Comparison of ENCODE assay signal across 10 cellular contexts in the genomic region with DNA sequence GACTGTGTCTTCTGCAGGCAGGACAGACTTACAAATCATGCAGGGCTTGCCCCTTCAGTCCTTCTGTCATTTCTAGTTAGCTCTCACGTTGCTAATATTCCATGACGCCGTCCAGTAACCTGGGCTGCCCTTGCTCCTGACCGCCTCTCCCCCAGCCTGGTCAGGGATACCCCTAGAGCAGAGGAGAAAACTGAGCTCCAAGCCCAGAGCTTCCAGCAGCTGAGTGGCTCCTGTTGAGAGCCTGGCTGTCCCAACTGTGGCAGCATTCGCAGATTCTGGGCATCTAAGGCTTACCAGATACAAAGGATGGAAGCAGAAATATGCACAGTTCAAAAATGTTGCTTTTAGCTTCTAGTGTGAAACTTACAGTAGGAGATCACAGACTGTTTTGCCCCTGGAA.
DNase-seq lines count a peak whose midpoint lies in the region; ATAC-seq and TF ChIP-seq lines count a peak whose summit lies in the region.
"Had no signal": no experiment of that assay in that cellular context is flagged by ENCODE, and none has a peak within 500 bp of the region (broad histone marks: within the 10 kb centered on the region; RNA-seq: fewer than 3 reads in every experiment).

No MANE protein-coding gene starts in this region.

- TF ChIP-seq CTCF in left lung (IDR thresholded peaks at IDR 0.05) (no peak), A673 (conservative IDR thresholded peaks at IDR 0.05; ENCODE audit: low read depth, low read length) (no peak)

- ATAC-seq in left lung (no peak), aorta (ENCODE audit: low FRiP score) (no peak)
- ATAC-seq in stimulated activated effector memory CD8-positive, alpha-beta T cell treated with anti-CD3 and anti-CD28 coated beads, Interleukin-12 subunit alpha, Interleukin-12 subunit beta, amount 100 ng/mL, for 72 hours = no peak

- H3K36me3 Mint-ChIP-seq in T-helper 2 cell treated with Interferon-gamma antibody and Interleukin-4, amounts not matched to agents 5 μg/mL and 100 μg/mL, for 36 hours (ENCODE audit: low read depth) = peaks cover 4% of the 10 kb centered on the region
- H3K36me3 Mint-ChIP-seq in activated T-helper 2 cell treated with anti-CD3 and anti-CD28 coated beads, Interferon-gamma antibody, Interleukin-2, Interleukin-4, amounts not matched to agents 10 μg/mL and 5 μg/mL and 100 μg/mL, durations not matched to agents 14 hours and 24 hours and 36 hours (ENCODE audit: low read depth) = peaks cover 7% of the 10 kb centered on the region
- H3K36me3 Mint-ChIP-seq in stimulated activated effector memory CD8-positive, alpha-beta T cell treated with anti-CD3 and anti-CD28 coated beads, Interleukin-12 subunit alpha, Interleukin-12 subunit beta, amount 100 ng/mL, for 72 hours = peaks cover 6% of the 10 kb centered on the region

- 40 to 41% methylated on average over 5 of the region's 5 CpGs for WGBS in aorta, 2 donors

- peaks cover 23 to 35% of the 10 kb centered on the region in 2 donors for H3K4me1 ChIP-seq in left lung
- H3K4me1 ChIP-seq in aorta (ENCODE audit: control insufficient read depth in 1 of 2, insufficient read depth in 2 of 2, low read length in 2 of 2) = peaks cover 4 to 32% of the 10 kb centered on the region in 2 donors
- no peaks in the 10 kb centered on the region for H3K4me1 ChIP-seq in A673 (ENCODE audit: insufficient read depth, low read length, poor library complexity, severe bottlenecking)

- H3K4me3 Mint-ChIP-seq in T-helper 2 cell treated with Interferon-gamma antibody and Interleukin-4, amounts not matched to agents 5 μg/mL and 100 μg/mL, for 36 hours = peak overlapping the region; percentile 9
- H3K4me3 Mint-ChIP-seq in activated T-helper 2 cell treated with anti-CD3 and anti-CD28 coated beads, Interferon-gamma antibody, Interleukin-2, Interleukin-4, amounts not matched to agents 10 μg/mL and 5 μg/mL and 100 μg/mL, durations not matched to agents 14 hours and 24 hours and 36 hours (ENCODE audit: low read depth) = no peak overlapping the region
- H3K4me3 Mint-ChIP-seq in stimulated activated effector memory CD8-positive, alpha-beta T cell treated with anti-CD3 and anti-CD28 coated beads, Interleukin-12 subunit alpha, Interleukin-12 subunit beta, amount 100 ng/mL, for 72 hours = peak overlapping the region; percentile 91

- intact Hi-C loops in activated T-helper 2 cell treated with anti-CD3 and anti-CD28 coated beads, Interferon-gamma antibody, Interleukin-2, Interleukin-4, amounts not matched to agents 10 μg/mL and 5 μg/mL and 100 μg/mL, durations not matched to agents 14 hours and 24 hours and 36 hours (cut with micrococcal nuclease) = no loop called here
- intact Hi-C loops in left lung (cut with DNase I) (no loop called here), aorta (cut with DNase I) (loop anchor here in 1 of 2 donors (5.0 kb wide), 1 partner anchor 86 kb away; no protein-coding TSS in a partner anchor), A673 (cut with micrococcal nuclease; ENCODE audit: unreplicated experiment) (no loop called here)

- no TSS peak for BruUV-seq in A673 (replicated peaks; lab: Mats Ljungman, UMichigan)

- H3K27me3 ChIP-seq in left lung (no peaks in the 10 kb centered on the region), aorta (ENCODE audit: control insufficient read depth in 1 of 2, insufficient read depth in 2 of 2, low read length in 1 of 2) (no peaks in the 10 kb centered on the region), A673 (replicated peaks; ENCODE audit: insufficient read depth, low read depth, low read length, poor library complexity) (no peaks in the 10 kb centered on the region)

- H3K27me3 Mint-ChIP-seq in T-helper 2 cell treated with Interferon-gamma antibody and Interleukin-4, amounts not matched to agents 5 μg/mL and 100 μg/mL, for 36 hours (ENCODE audit: low read depth) = no peaks in the 10 kb centered on the region
- no peaks in the 10 kb centered on the region for H3K27me3 Mint-ChIP-seq in activated T-helper 2 cell treated with anti-CD3 and anti-CD28 coated beads, Interferon-gamma antibody, Interleukin-2, Interleukin-4, amounts not matched to agents 10 μg/mL and 5 μg/mL and 100 μg/mL, durations not matched to agents 14 hours and 24 hours and 36 hours (ENCODE audit: low read depth)

- H3K9me3 ChIP-seq in left lung = no peaks in the 10 kb centered on the region
- H3K9me3 ChIP-seq in aorta (ENCODE audit: control insufficient read depth, low read length) = no peaks in the 10 kb centered on the region
- H3K9me3 ChIP-seq in A673 (ENCODE audit: low read depth, low read length, poor library complexity, severe bottlenecking) = no peaks in the 10 kb centered on the region

- no peaks in the 10 kb centered on the region for H3K36me3 ChIP-seq in left lung
- H3K36me3 ChIP-seq in aorta (ENCODE audit: control insufficient read depth in 1 of 2, insufficient read depth in 2 of 2, low read length in 1 of 2) = no peaks in the 10 kb centered on the region
- no peaks in the 10 kb centered on the region for H3K36me3 ChIP-seq in A673 (ENCODE audit: insufficient read depth, low read length, poor library complexity, severe bottlenecking)

- H3K27ac ChIP-seq in left lung = peak overlapping the region; percentile 39 to 64
- H3K27ac ChIP-seq in aorta (ENCODE audit: low read depth in 1 of 2, low read length in 2 of 2) = peak overlapping the region in 1 of 2 donors; percentile 39
- no peak overlapping the region for H3K27ac ChIP-seq in A673 (ENCODE audit: low read depth, low read length, poor library complexity, severe bottlenecking)

- H3K4me3 ChIP-seq in left lung = no peak overlapping the region
- H3K4me3 ChIP-seq in aorta (ENCODE audit: low read length in 2 of 2) = no peak overlapping the region
- H3K4me3 ChIP-seq in A673 (ENCODE audit: low read depth, low read length, poor library complexity, severe bottlenecking) = no peak overlapping the region

- DNase-seq in T-helper 2 cell treated with Interferon-gamma antibody and Interleukin-4, amounts not matched to agents 5 μg/mL and 100 μg/mL, for 36 hours (ENCODE audit: low spot score) = no peak
- DNase-seq in T-helper 2 cell = no peak
- no peak for DNase-seq in activated T-helper 2 cell treated with anti-CD3 and anti-CD28 coated beads, Interferon-gamma antibody, Interleukin-2, Interleukin-4, amounts not matched to agents 10 μg/mL and 5 μg/mL and 100 μg/mL, durations not matched to agents 14 hours and 24 hours and 36 hours (ENCODE audit: low spot score)
- DNase-seq in left lung = no peak
- no peak for DNase-seq in stimulated activated effector memory CD8-positive, alpha-beta T cell treated with anti-CD3 and anti-CD28 coated beads, Interleukin-12 subunit alpha, Interleukin-12 subunit beta, amount 100 ng/mL, for 72 hours (ENCODE audit: low spot score in 2 of 2)
- DNase-seq in aorta = no peak
- DNase-seq in A673 (ENCODE audit: low spot score) = no peak
- no peak for DNase-seq in activated CD4-positive, CD25-positive, alpha-beta regulatory T cell treated with anti-CD3 and anti-CD28 coated beads, Interleukin-2, amount 50 U/mL, for 72 hours
- DNase-seq: 8988T, NCI-H510A treated with DMSO at 0.1 percent for 48 hours had no signal

- no peaks in the 10 kb centered on the region for H3K9me3 Mint-ChIP-seq in T-helper 2 cell treated with Interferon-gamma antibody and Interleukin-4, amounts not matched to agents 5 μg/mL and 100 μg/mL, for 36 hours
- H3K9me3 Mint-ChIP-seq in activated T-helper 2 cell treated with anti-CD3 and anti-CD28 coated beads, Interferon-gamma antibody, Interleukin-2, Interleukin-4, amounts not matched to agents 10 μg/mL and 5 μg/mL and 100 μg/mL, durations not matched to agents 14 hours and 24 hours and 36 hours = no peaks in the 10 kb centered on the region
- H3K9me3 Mint-ChIP-seq in stimulated activated effector memory CD8-positive, alpha-beta T cell treated with anti-CD3 and anti-CD28 coated beads, Interleukin-12 subunit alpha, Interleukin-12 subunit beta, amount 100 ng/mL, for 72 hours = no peaks in the 10 kb centered on the region

- peaks cover 38% of the 10 kb centered on the region for H3K4me1 Mint-ChIP-seq in T-helper 2 cell treated with Interferon-gamma antibody and Interleukin-4, amounts not matched to agents 5 μg/mL and 100 μg/mL, for 36 hours (ENCODE audit: low read depth)
- peaks cover 63% of the 10 kb centered on the region for H3K4me1 Mint-ChIP-seq in activated T-helper 2 cell treated with anti-CD3 and anti-CD28 coated beads, Interferon-gamma antibody, Interleukin-2, Interleukin-4, amounts not matched to agents 10 μg/mL and 5 μg/mL and 100 μg/mL, durations not matched to agents 14 hours and 24 hours and 36 hours (ENCODE audit: low read depth)
- peaks cover 85% of the 10 kb centered on the region for H3K4me1 Mint-ChIP-seq in stimulated activated effector memory CD8-positive, alpha-beta T cell treated with anti-CD3 and anti-CD28 coated beads, Interleukin-12 subunit alpha, Interleukin-12 subunit beta, amount 100 ng/mL, for 72 hours

- CTCF ChIA-PET in A673 (lab: Charles Lee) = no interaction called here

- H3K27ac Mint-ChIP-seq in T-helper 2 cell treated with Interferon-gamma antibody and Interleukin-4, amounts not matched to agents 5 μg/mL and 100 μg/mL, for 36 hours = no peak overlapping the region
- peak overlapping the region; percentile 38 for H3K27ac Mint-ChIP-seq in activated T-helper 2 cell treated with anti-CD3 and anti-CD28 coated beads, Interferon-gamma antibody, Interleukin-2, Interleukin-4, amounts not matched to agents 10 μg/mL and 5 μg/mL and 100 μg/mL, durations not matched to agents 14 hours and 24 hours and 36 hours
- peak overlapping the region; percentile 76 for H3K27ac Mint-ChIP-seq in stimulated activated effector memory CD8-positive, alpha-beta T cell treated with anti-CD3 and anti-CD28 coated beads, Interleukin-12 subunit alpha, Interleukin-12 subunit beta, amount 100 ng/mL, for 72 hours

- POLR2A ChIA-PET in A673 (lab: Charles Lee; ENCODE audit: low non-redundant PET) = no interaction called here
